ENCODE assay signal across 8 cellular contexts in the genomic region with DNA sequence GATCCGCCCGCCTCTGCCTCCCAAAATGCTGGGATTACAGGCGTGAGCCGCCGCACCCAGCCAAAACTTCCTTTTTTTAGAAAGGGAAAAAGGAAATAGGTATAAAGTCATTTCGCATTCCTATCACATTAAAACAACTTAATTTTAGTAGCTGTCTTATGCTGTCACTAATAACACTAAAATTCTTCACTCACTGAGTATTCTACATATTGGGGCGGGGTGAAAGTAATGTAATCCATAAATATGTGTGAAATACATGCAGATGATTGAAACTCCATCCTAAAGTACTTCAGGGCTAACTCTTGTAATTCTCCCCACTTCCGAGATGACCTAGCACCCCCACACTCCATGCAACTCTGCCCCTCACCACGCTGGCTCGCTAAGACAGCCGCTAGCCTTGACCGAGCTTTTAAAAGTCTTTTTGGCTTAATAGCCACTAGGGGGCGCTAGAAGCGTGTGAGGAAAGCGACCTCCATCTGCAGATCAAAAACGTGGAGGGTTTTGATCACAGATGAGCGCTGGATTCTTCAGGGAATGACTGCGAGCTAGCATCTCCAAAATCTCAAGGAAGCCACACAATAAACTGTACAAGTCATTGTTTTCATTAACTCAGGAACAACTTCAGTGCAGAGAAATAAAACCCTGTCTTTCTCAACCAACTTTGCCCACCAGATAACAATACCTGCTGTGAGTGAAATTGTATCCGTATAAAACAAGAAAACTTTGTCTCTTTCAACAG.
DNase-seq lines count a peak whose midpoint lies in the region; ATAC-seq, FAIRE-seq and TF ChIP-seq lines count a peak whose summit lies in the region.

No MANE protein-coding gene starts in this region.

- H3K36me3 ChIP-seq in K562 (ENCODE audit: control insufficient read depth, insufficient read depth, low read length), result no peaks in the 10 kb centered on the region

- no peak overlapping the region for H3K4me3 Mint-ChIP-seq in T-helper 2 cell treated with Interferon-gamma antibody and Interleukin-4, amounts not matched to agents 5 μg/mL and 100 μg/mL, for 36 hours

- no peaks in the 10 kb centered on the region for H3K36me3 Mint-ChIP-seq in T-helper 2 cell treated with Interferon-gamma antibody and Interleukin-4, amounts not matched to agents 5 μg/mL and 100 μg/mL, for 36 hours (ENCODE audit: low read depth)

- H3K9ac ChIP-seq in K562 (ENCODE audit: insufficient read depth in 1 of 2, low read depth in 2 of 2, low read length in 2 of 2), result no peak overlapping the region

- no TSS peak for BruUV-seq in K562 (replicated peaks; lab: Mats Ljungman, UMichigan)

- H3K27ac ChIP-seq in K562 (ENCODE audit: extremely low read depth, low read depth, low read length), result no peak overlapping the region

- no peaks in the 10 kb centered on the region for H3K9me3 ChIP-seq in K562 (replicated peaks; ENCODE audit: control insufficient read depth, insufficient read depth, low read depth, low read length)

- intact Hi-C loops in K562 (cut with micrococcal nuclease), result loop anchor here (1.0 to 10.0 kb wide), 3 partner anchors 140 to 557 kb away; no protein-coding TSS in a partner anchor

- POLR2A ChIA-PET in K562 (lab: Yijun Ruan, JAX), result interaction anchor here (1.4 kb wide), 1 partner anchor 130 kb away, joined by 5 read pairs; no protein-coding TSS in a partner anchor

- no peaks in the 10 kb centered on the region for H3K9me1 ChIP-seq in K562 (ENCODE audit: control insufficient read depth, insufficient read depth, low read length)

- H3K9me3 Mint-ChIP-seq in T-helper 2 cell treated with Interferon-gamma antibody and Interleukin-4, amounts not matched to agents 5 μg/mL and 100 μg/mL, for 36 hours, result no peaks in the 10 kb centered on the region

- peaks cover 6% of the 10 kb centered on the region for H3K4me1 Mint-ChIP-seq in T-helper 2 cell treated with Interferon-gamma antibody and Interleukin-4, amounts not matched to agents 5 μg/mL and 100 μg/mL, for 36 hours (ENCODE audit: low read depth)

- H3K79me2 ChIP-seq in K562 (ENCODE audit: control insufficient read depth, insufficient read depth, low read length), result no peaks in the 10 kb centered on the region

- FAIRE-seq in K562 (lab: Jason Lieb, UNC), result peak; percentile 88

- no peak overlapping the region for H2AFZ ChIP-seq in K562 (ENCODE audit: low read depth, low read length)

- in situ Hi-C loops in K562 (cut with MboI), result loop anchor here (10.0 kb wide), 1 partner anchor 546 kb away; no protein-coding TSS in a partner anchor

- CTCF ChIA-PET in K562 (lab: Yijun Ruan, JAX; ENCODE audit: low intra/inter-chr PET ratio), result interaction anchor here (2.0 kb wide), 1 partner anchor 140 kb away, joined by 10 read pairs; no protein-coding TSS in a partner anchor

- H3K4me1 ChIP-seq in K562 (replicated peaks in 1 of 2; ENCODE audit: control insufficient read depth in 2 of 2, insufficient read depth in 2 of 2, low read length in 2 of 2), result no peaks in the 10 kb centered on the region

- no peak overlapping the region for H3K4me2 ChIP-seq in K562 (ENCODE audit: insufficient read depth, low read length)

- peak; percentile 72 to 77 for TF ChIP-seq RAD21 in K562 (CRISPR knock-in tag; conservative IDR thresholded peaks at IDR 0.05 in 1 of 2, IDR thresholded peaks at IDR 0.05 in 1 of 2)

- no peaks in the 10 kb centered on the region for H4K20me1 ChIP-seq in K562 (replicated peaks; ENCODE audit: control insufficient read depth, insufficient read depth, low read length)

- TF ChIP-seq POLR2A in K562 (conservative IDR thresholded peaks at IDR 0.05), result no peak

- TF ChIP-seq CTCF in K562 (IDR thresholded peaks at IDR 0.05 in 2 of 3, conservative IDR thresholded peaks at IDR 0.05 in 1 of 3; ENCODE audit: insufficient read depth in 2 of 3, low read depth in 1 of 3, low read length in 3 of 3), result peak; percentile 77 to 81 (median 79)

- 9% methylated on average over 14 of the region's 19 CpGs for WGBS in K562 (ENCODE audit: insufficient coverage, low coverage, missing lambda C conversion rate)

- no peak for TF ChIP-seq EP300 in K562 (IDR thresholded peaks at IDR 0.05; ENCODE audit: low read length)

- H3K27ac Mint-ChIP-seq in T-helper 2 cell treated with Interferon-gamma antibody and Interleukin-4, amounts not matched to agents 5 μg/mL and 100 μg/mL, for 36 hours, result no peak overlapping the region

- DNase-seq in activated effector memory CD4-positive, alpha-beta T cell treated with anti-CD3 and anti-CD28 coated beads, Interleukin-2, amount 50 U/mL, for 16 hours, result peak; percentile 70
- DNase-seq in activated effector memory CD4-positive, alpha-beta T cell treated with Interleukin-2 at 50 U/mL for 16 hours, result no peak
- DNase-seq in NCI-H1930 (lab: John Stamatoyannopoulos, UW) (peak; percentile 29 to 53), K562 (ENCODE audit: extremely low read depth in 1 of 4, low spot score in 3 of 4) (peak; percentile 68 to 76 (median 76)), iPS-NIHi11 (ENCODE audit: low spot score) (peak; percentile 85)
- DNase-seq in T-helper 2 cell treated with Interferon-gamma antibody and Interleukin-4, amounts not matched to agents 5 μg/mL and 100 μg/mL, for 36 hours (ENCODE audit: low spot score), result peak; percentile 21
- DNase-seq in stimulated activated CD4-positive, alpha-beta T cell treated with anti-CD3 and anti-CD28 coated beads, Interleukin-12 subunit alpha, Interleukin-12 subunit beta, amount 100 ng/mL, for 24 hours (ENCODE audit: low read depth in 2 of 2), result peak; percentile 3 to 24

- ATAC-seq in HG02884 (IDR thresholded peaks at IDR 0.05; ENCODE audit: unreplicated experiment) (peak; percentile 93), K562 (peak; percentile 97)

- H3K4me3 ChIP-seq in K562, result no peak overlapping the region

- peaks cover 0 to 9% of the 10 kb centered on the region in 2 experiments; a peak in 2 of 5 replicates for H3K27me3 ChIP-seq in K562 (ENCODE audit: control insufficient read depth in 2 of 2, insufficient read depth in 2 of 2, low read length in 2 of 2)

- no peaks in the 10 kb centered on the region for H3K27me3 Mint-ChIP-seq in T-helper 2 cell treated with Interferon-gamma antibody and Interleukin-4, amounts not matched to agents 5 μg/mL and 100 μg/mL, for 36 hours (ENCODE audit: low read depth)

TF ChIP-seq in K562, 482 proteins besides CTCF, POLR2A, EP300 and RAD21 (continues in another document):
- TF ChIP-seq NUFIP1 (IDR thresholded peaks at IDR 0.05; ENCODE audit: partially characterized antibody) (no peak), KDM2B (CRISPR knock-in tag; IDR thresholded peaks at IDR 0.05) (no peak), BRCA1 (IDR thresholded peaks at IDR 0.05) (no peak), BRCA1 (CRISPR knock-in tag; IDR thresholded peaks at IDR 0.05) (no peak), CBX5 (IDR thresholded peaks at IDR 0.05; ENCODE audit: borderline replicate concordance, low read depth) (no peak), SMC3 (conservative IDR thresholded peaks at IDR 0.05; ENCODE audit: insufficient read depth, low read depth, low read length) (peak; percentile 60; the same call in 1 of the 2 replicates), GABPB1 (CRISPR knock-in tag; IDR thresholded peaks at IDR 0.05) (no peak), SRSF3 (IDR thresholded peaks at IDR 0.05; ENCODE audit: insufficient read depth, low read length) (no peak), ZNF24 (IDR thresholded peaks at IDR 0.05) (no peak), CREB1 (IDR thresholded peaks at IDR 0.05) (no peak), CREB1 (CRISPR knock-in tag; IDR thresholded peaks at IDR 0.05) (no peak), MYC (IDR thresholded peaks at IDR 0.05; ENCODE audit: low read depth, low read length) (peak; percentile 24; the same call in 1 of the 2 replicates), MYC (CRISPR knock-in tag; IDR thresholded peaks at IDR 0.05; ENCODE audit: borderline replicate concordance, low read depth) (no peak)
- TF ChIP-seq, protein P1, sequence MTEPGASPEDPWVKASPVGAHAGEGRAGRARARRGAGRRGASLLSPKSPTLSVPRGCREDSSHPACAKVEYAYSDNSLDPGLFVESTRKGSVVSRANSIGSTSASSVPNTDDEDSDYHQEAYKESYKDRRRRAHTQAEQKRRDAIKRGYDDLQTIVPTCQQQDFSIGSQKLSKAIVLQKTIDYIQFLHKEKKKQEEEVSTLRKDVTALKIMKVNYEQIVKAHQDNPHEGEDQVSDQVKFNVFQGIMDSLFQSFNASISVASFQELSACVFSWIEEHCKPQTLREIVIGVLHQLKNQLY (CRISPR knock-in tag; conservative IDR thresholded peaks at IDR 0.05), result no peak
- TF ChIP-seq, protein P2, sequence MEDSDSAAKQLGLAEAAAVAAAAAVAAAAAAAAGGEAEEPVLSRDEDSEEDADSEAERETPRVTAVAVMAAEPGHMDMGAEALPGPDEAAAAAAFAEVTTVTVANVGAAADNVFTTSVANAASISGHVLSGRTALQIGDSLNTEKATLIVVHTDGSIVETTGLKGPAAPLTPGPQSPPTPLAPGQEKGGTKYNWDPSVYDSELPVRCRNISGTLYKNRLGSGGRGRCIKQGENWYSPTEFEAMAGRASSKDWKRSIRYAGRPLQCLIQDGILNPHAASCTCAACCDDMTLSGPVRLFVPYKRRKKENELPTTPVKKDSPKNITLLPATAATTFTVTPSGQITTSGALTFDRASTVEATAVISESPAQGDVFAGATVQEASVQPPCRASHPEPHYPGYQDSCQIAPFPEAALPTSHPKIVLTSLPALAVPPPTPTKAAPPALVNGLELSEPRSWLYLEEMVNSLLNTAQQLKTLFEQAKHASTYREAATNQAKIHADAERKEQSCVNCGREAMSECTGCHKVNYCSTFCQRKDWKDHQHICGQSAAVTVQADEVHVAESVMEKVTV (CRISPR knock-in tag; IDR thresholded peaks at IDR 0.05), result peak; percentile 48
- TF ChIP-seq, protein P3, sequence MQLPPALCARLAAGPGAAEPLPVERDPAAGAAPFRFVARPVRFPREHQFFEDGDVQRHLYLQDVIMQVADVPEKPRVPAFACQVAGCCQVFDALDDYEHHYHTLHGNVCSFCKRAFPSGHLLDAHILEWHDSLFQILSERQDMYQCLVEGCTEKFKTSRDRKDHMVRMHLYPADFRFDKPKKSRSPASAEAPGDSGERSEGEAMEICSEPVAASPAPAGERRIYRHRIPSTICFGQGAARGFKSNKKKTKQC (CRISPR knock-in tag; IDR thresholded peaks at IDR 0.05), result no peak
- TF ChIP-seq, protein P4, sequence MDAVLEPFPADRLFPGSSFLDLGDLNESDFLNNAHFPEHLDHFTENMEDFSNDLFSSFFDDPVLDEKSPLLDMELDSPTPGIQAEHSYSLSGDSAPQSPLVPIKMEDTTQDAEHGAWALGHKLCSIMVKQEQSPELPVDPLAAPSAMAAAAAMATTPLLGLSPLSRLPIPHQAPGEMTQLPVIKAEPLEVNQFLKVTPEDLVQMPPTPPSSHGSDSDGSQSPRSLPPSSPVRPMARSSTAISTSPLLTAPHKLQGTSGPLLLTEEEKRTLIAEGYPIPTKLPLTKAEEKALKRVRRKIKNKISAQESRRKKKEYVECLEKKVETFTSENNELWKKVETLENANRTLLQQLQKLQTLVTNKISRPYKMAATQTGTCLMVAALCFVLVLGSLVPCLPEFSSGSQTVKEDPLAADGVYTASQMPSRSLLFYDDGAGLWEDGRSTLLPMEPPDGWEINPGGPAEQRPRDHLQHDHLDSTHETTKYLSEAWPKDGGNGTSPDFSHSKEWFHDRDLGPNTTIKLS (IDR thresholded peaks at IDR 0.05; ENCODE audit: borderline replicate concordance, low read depth), result no peak
